16 cellular contexts compared by ENCODE assay signal in genomic region chr4:164614999-164615398, GRCh38.
DNase-seq lines count a peak whose midpoint lies in the region; ATAC-seq, FAIRE-seq and TF ChIP-seq lines count a peak whose summit lies in the region.
"Had no signal": no experiment of that assay in that cellular context is flagged by ENCODE, and none has a peak within 500 bp of the region (broad histone marks: within the 10 kb centered on the region; RNA-seq: fewer than 3 reads in every experiment).

No MANE protein-coding gene starts in this region.

- no peak overlapping the region for H3K4me3 ChIP-seq in astrocyte (ENCODE audit: insufficient read depth, low read depth, low read length)

- no peak for ATAC-seq in HG02852 (IDR thresholded peaks at IDR 0.05; ENCODE audit: unreplicated experiment)

- H4K20me1 ChIP-seq in astrocyte (ENCODE audit: insufficient read depth, low read length), result no peaks in the 10 kb centered on the region

- H3K4me3 Mint-ChIP-seq in astrocyte (ENCODE audit: unreplicated experiment) (no peak overlapping the region), glutamatergic neuron (ENCODE audit: unreplicated experiment) (no peak overlapping the region)

- H3K9ac ChIP-seq in astrocyte (ENCODE audit: low read length), result no peak overlapping the region

- no peaks in the 10 kb centered on the region for H3K4me1 ChIP-seq in astrocyte (ENCODE audit: insufficient read depth, low read length)
- H3K4me1 ChIP-seq: Caco-2 had no signal

- no peaks in the 10 kb centered on the region for H3K9me3 ChIP-seq in astrocyte (ENCODE audit: insufficient read depth, low read depth, low read length)
- H3K9me3 ChIP-seq: Caco-2 had no signal

- H3K36me3 Mint-ChIP-seq in astrocyte (ENCODE audit: low read depth, unreplicated experiment) (no peaks in the 10 kb centered on the region), glutamatergic neuron (ENCODE audit: unreplicated experiment) (no peaks in the 10 kb centered on the region)

- DNase-seq in LHCN-M2 (ENCODE audit: low read depth) (peak; percentile 43), astrocyte (ENCODE audit: low read depth) (peak; percentile 50), islet precursor cell (peak; percentile 72), urothelium cell line (ENCODE audit: low spot score) (peak; percentile 4), glutamatergic neuron (no peak), NCI-H128 (lab: John Stamatoyannopoulos, UW; ENCODE audit: unreplicated experiment) (no peak)
- DNase-seq: Caco-2, EL, H7, MM.1S, NCI-H1092 treated with DMSO at 0.1 percent for 48 hours, NCI-H1694, NCI-H524, SHP77 had no signal

- no peak overlapping the region for H2AFZ ChIP-seq in astrocyte (ENCODE audit: low read depth, low read length)

- H3K36me3 ChIP-seq in astrocyte (ENCODE audit: insufficient read depth, low read length), result no peaks in the 10 kb centered on the region

- no peak overlapping the region for H3K27ac ChIP-seq in astrocyte (ENCODE audit: low read depth, low read length)

- no peaks in the 10 kb centered on the region for H3K79me2 ChIP-seq in astrocyte (ENCODE audit: insufficient read depth, low read length)

- no peak overlapping the region for H3K4me2 ChIP-seq in astrocyte (ENCODE audit: low read length)

- H3K27me3 ChIP-seq in astrocyte (ENCODE audit: insufficient read depth, low read length), result peaks cover 3% of the 10 kb centered on the region

- H3K27ac Mint-ChIP-seq in astrocyte (ENCODE audit: unreplicated experiment) (no peak overlapping the region), glutamatergic neuron (ENCODE audit: unreplicated experiment) (no peak overlapping the region)

- H3K27me3 Mint-ChIP-seq in astrocyte (ENCODE audit: low read depth, unreplicated experiment), result no peaks in the 10 kb centered on the region
- no peaks in the 10 kb centered on the region for H3K27me3 Mint-ChIP-seq in glutamatergic neuron (ENCODE audit: unreplicated experiment)

- H3K9me3 Mint-ChIP-seq in astrocyte (ENCODE audit: unreplicated experiment) (no peaks in the 10 kb centered on the region), glutamatergic neuron (ENCODE audit: unreplicated experiment) (peaks cover 2% of the 10 kb centered on the region)

- H3K4me1 Mint-ChIP-seq in astrocyte (ENCODE audit: low read depth, unreplicated experiment), result no peaks in the 10 kb centered on the region
- H3K4me1 Mint-ChIP-seq in glutamatergic neuron (ENCODE audit: low read depth, unreplicated experiment), result no peaks in the 10 kb centered on the region

- TF ChIP-seq CTCF in astrocyte (IDR thresholded peaks at IDR 0.05; ENCODE audit: insufficient read depth, low read depth, low read length), result no peak
- TF ChIP-seq CTCF in glutamatergic neuron (IDR thresholded peaks at IDR 0.05; ENCODE audit: partially characterized antibody, unreplicated experiment), result no peak

- FAIRE-seq in astrocyte (lab: Jason Lieb, UNC) (no peak), urothelium cell line (lab: Jason Lieb, UNC) (no peak)
- FAIRE-seq: RCC 7860 had no signal

Comparison
In these comparisons a context has a peak if more than half of its experiments do, and no peak if none do; other contexts are left out.
1. DNase-seq: peak in LHCN-M2 (single experiment), astrocyte (single experiment), islet precursor cell (single experiment) and urothelium cell line (single experiment); none in glutamatergic neuron (single experiment) and NCI-H128 (single experiment).